Comparison of ENCODE assay signal across 9 cellular contexts in the genomic region with DNA sequence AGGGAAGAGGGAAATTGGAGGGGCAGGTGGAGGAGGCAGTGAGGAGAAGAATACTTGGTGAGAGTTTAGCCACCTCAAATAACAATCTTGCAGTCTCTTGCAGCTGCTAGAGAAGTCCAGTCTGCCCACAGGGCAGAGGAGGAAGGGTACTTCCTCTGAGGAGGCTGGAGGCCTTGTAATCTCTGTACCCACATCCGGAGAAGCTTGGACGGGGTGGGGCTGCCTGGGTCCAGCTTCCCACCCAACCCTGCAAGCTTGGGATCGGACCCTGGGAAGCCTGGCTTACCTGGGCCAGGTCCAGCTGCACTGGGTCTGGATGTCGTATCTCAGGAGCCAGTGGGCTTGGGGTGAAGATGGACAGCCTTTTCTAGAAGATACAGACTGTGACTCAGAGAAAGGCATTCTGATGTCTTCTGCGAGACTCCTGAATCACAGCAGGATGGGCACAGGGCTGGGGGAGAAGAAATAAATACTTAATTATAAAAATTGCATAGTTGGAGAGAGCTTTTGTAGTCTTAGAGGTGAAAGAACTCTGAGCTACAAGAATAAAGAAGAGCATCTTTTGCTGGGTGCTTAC.
DNase-seq lines count a peak whose midpoint lies in the region; ATAC-seq and TF ChIP-seq lines count a peak whose summit lies in the region.
"Had no signal": no experiment of that assay in that cellular context is flagged by ENCODE, and none has a peak within 500 bp of the region (broad histone marks: within the 10 kb centered on the region; RNA-seq: fewer than 3 reads in every experiment).

No MANE protein-coding gene starts in this region.

- H3K9me3 ChIP-seq in mesenchymal stem cell (ENCODE audit: control insufficient read depth, low read length) (no peaks in the 10 kb centered on the region), vagina (no peaks in the 10 kb centered on the region)

- H3K27ac ChIP-seq in mesenchymal stem cell (ENCODE audit: low read length, poor library complexity, severe bottlenecking) (no peak overlapping the region), vagina (peak overlapping the region; percentile 76)

- H3K9ac ChIP-seq in mesenchymal stem cell (ENCODE audit: low read length), result no peak overlapping the region

- no peak overlapping the region for H3K4me2 ChIP-seq in mesenchymal stem cell (ENCODE audit: low read length, poor library complexity, severe bottlenecking)

- H3K14ac ChIP-seq in mesenchymal stem cell (ENCODE audit: low read length in 2 of 2), result no peak overlapping the region

- no peak for DNase-seq in Right ventricle myocardium inferior (ENCODE audit: missing footprints)
- no peak for DNase-seq in cardiac septum (ENCODE audit: low spot score)
- peak; percentile 43 for DNase-seq in amniotic epithelial cell (ENCODE audit: low read depth)
- no peak for DNase-seq in mesenchymal stem cell
- DNase-seq in vagina (ENCODE audit: extremely low spot score in 2 of 2), result no peak
- no peak for DNase-seq in activated naive CD4-positive, alpha-beta T cell treated with anti-CD3 and anti-CD28 coated beads, Interleukin-2, amount 50 U/mL, for 16 hours
- no peak for DNase-seq in NCI-H2029 treated with DMSO at 0.1 percent for 48 hours (lab: John Stamatoyannopoulos, UW)
- no peak for DNase-seq in COR-L47 (lab: John Stamatoyannopoulos, UW)
- DNase-seq: Karpas-422 had no signal

- H3K4me1 ChIP-seq in mesenchymal stem cell (ENCODE audit: control insufficient read depth, insufficient read depth, low read depth, low read length) (peaks cover 9% of the 10 kb centered on the region), vagina (peaks cover 51% of the 10 kb centered on the region)

- H3K4me3 ChIP-seq in mesenchymal stem cell (ENCODE audit: insufficient read depth in 1 of 2, low read depth in 1 of 2, low read length in 2 of 2) (no peak overlapping the region), vagina (no peak overlapping the region)

- peak overlapping the region; percentile 4 to 54 for H3K18ac ChIP-seq in mesenchymal stem cell (ENCODE audit: low read depth in 1 of 2, low read length in 2 of 2)

- no peak for TF ChIP-seq CTCF in vagina (IDR thresholded peaks at IDR 0.05)

- H3K4ac ChIP-seq in mesenchymal stem cell (ENCODE audit: low read depth in 1 of 2, low read length in 2 of 2), result peak overlapping the region; percentile 29 to 47

- H4K91ac ChIP-seq in mesenchymal stem cell (ENCODE audit: low read length), result peak overlapping the region; percentile 57

- peak overlapping the region; percentile 3 for H2AK5ac ChIP-seq in mesenchymal stem cell (ENCODE audit: low read length, severe bottlenecking)

- no peak overlapping the region for H2BK15ac ChIP-seq in mesenchymal stem cell (ENCODE audit: low read depth, poor library complexity, severe bottlenecking)

- H3K36me3 ChIP-seq in mesenchymal stem cell (ENCODE audit: control insufficient read depth in 1 of 2, insufficient read depth in 2 of 2, low read depth in 1 of 2, low read length in 2 of 2) (no peaks in the 10 kb centered on the region), vagina (no peaks in the 10 kb centered on the region)

- WGBS in mesenchymal stem cell, result 85% methylated on average over 5 of the region's 5 CpGs

- ATAC-seq in Right ventricle myocardium inferior, result peak; percentile 29

- no peak overlapping the region for H4K8ac ChIP-seq in mesenchymal stem cell (ENCODE audit: low read length)

- peak overlapping the region; percentile 29 for H2BK120ac ChIP-seq in mesenchymal stem cell (ENCODE audit: low read depth, low read length)

- H2BK5ac ChIP-seq in mesenchymal stem cell (ENCODE audit: low read depth, low read length, poor library complexity, severe bottlenecking), result no peak overlapping the region

- TF ChIP-seq POLR2A in vagina (IDR thresholded peaks at IDR 0.05), result no peak

- no peaks in the 10 kb centered on the region for H3K27me3 ChIP-seq in mesenchymal stem cell (ENCODE audit: control insufficient read depth in 1 of 2, insufficient read depth in 1 of 2, low read length in 2 of 2)
- H3K27me3 ChIP-seq in vagina, result no peaks in the 10 kb centered on the region

- intact Hi-C loops in Right ventricle myocardium inferior (cut with DNase I), result loop anchor here (2.0 to 5.0 kb wide), 2 partner anchors 79 to 862 kb away; no protein-coding TSS in a partner anchor
- intact Hi-C loops in cardiac septum (cut with DNase I), result no loop called here
- intact Hi-C loops in vagina (cut with DNase I), result loop anchor here (10.0 kb wide), 1 partner anchor 399 kb away; the partner anchor contains the start of gene FGGY

- H2AFZ ChIP-seq in mesenchymal stem cell (ENCODE audit: low read depth, low read length), result no peak overlapping the region

- no peaks in the 10 kb centered on the region for H3K79me1 ChIP-seq in mesenchymal stem cell (replicated peaks; ENCODE audit: low read length, poor library complexity, severe bottlenecking)

- no peak overlapping the region for H3K23ac ChIP-seq in mesenchymal stem cell (ENCODE audit: low read length in 2 of 2)

- peak overlapping the region; percentile 34 to 97 for H2BK12ac ChIP-seq in mesenchymal stem cell (ENCODE audit: low read length in 2 of 2)
